Comparison of ENCODE assay signal across 11 cellular contexts in genomic region chr6:112877134-112878100, GRCh38.
DNase-seq lines count a peak whose midpoint lies in the region; ATAC-seq and TF ChIP-seq lines count a peak whose summit lies in the region.
"Had no signal": no experiment of that assay in that cellular context is flagged by ENCODE, and none has a peak within 500 bp of the region (broad histone marks: within the 10 kb centered on the region; RNA-seq: fewer than 3 reads in every experiment).

No MANE protein-coding gene starts in this region.

- TF ChIP-seq CTCF in A673 (conservative IDR thresholded peaks at IDR 0.05; ENCODE audit: low read depth, low read length): peak; percentile 52
- no peak for TF ChIP-seq CTCF in coronary artery (IDR thresholded peaks at IDR 0.05)

- intact Hi-C loops in A673 (cut with micrococcal nuclease; ENCODE audit: unreplicated experiment): loop anchor here (5.0 kb wide), 1 partner anchor 980 kb away; the partner anchor contains the start of gene MARCKS

- no peaks in the 10 kb centered on the region for H3K36me3 Mint-ChIP-seq in activated naive CD4-positive, alpha-beta T cell treated with anti-CD3 and anti-CD28 coated beads, Interleukin-2, amount 50 U/mL, for 72 hours
- no peaks in the 10 kb centered on the region for H3K36me3 Mint-ChIP-seq in stimulated activated effector memory CD8-positive, alpha-beta T cell treated with anti-CD3 and anti-CD28 coated beads, Interleukin-12 subunit alpha, Interleukin-12 subunit beta, amount 100 ng/mL, for 72 hours

- H3K36me3 ChIP-seq in A673 (ENCODE audit: insufficient read depth, low read length, poor library complexity, severe bottlenecking): no peaks in the 10 kb centered on the region

- H3K27ac ChIP-seq in A673 (ENCODE audit: low read depth, low read length, poor library complexity, severe bottlenecking) (no peak overlapping the region), coronary artery (peak overlapping the region; percentile 9 to 75)

- no peak overlapping the region for H3K4me3 Mint-ChIP-seq in stimulated activated effector memory CD8-positive, alpha-beta T cell treated with anti-CD3 and anti-CD28 coated beads, Interleukin-12 subunit alpha, Interleukin-12 subunit beta, amount 100 ng/mL, for 72 hours
- H3K4me3 Mint-ChIP-seq: activated B cell treated with CpG ODN at 0.5 μM for 24 hours had no signal

- CTCF ChIA-PET in A673 (lab: Charles Lee): interaction anchor here (0.7 kb wide), 1 partner anchor 1002 kb away, joined by 3 read pairs; no protein-coding TSS in a partner anchor

- H3K27me3 ChIP-seq in A673 (replicated peaks; ENCODE audit: insufficient read depth, low read depth, low read length, poor library complexity): no peaks in the 10 kb centered on the region

- H3K27ac Mint-ChIP-seq in activated naive CD4-positive, alpha-beta T cell treated with anti-CD3 and anti-CD28 coated beads, Interleukin-2, amount 50 U/mL, for 72 hours: no peak overlapping the region
- no peak overlapping the region for H3K27ac Mint-ChIP-seq in stimulated activated effector memory CD8-positive, alpha-beta T cell treated with anti-CD3 and anti-CD28 coated beads, Interleukin-12 subunit alpha, Interleukin-12 subunit beta, amount 100 ng/mL, for 72 hours
- H3K27ac Mint-ChIP-seq: activated B cell treated with CpG ODN at 0.5 μM for 24 hours had no signal

- TF ChIP-seq EP300 in Ishikawa (IDR thresholded peaks at IDR 0.05; ENCODE audit: borderline replicate concordance): no peak

- TF ChIP-seq RAD21 in Ishikawa (IDR thresholded peaks at IDR 0.05; ENCODE audit: low read depth): peak; percentile 33

- H3K9me3 ChIP-seq in A673 (ENCODE audit: low read depth, low read length, poor library complexity, severe bottlenecking): no peaks in the 10 kb centered on the region

- DNase-seq in A673 (ENCODE audit: low spot score) (peak; percentile 28), coronary artery (ENCODE audit: low spot score) (no peak), left lobe of liver (ENCODE audit: low spot score) (no peak), RPMI8226 (no peak)
- no peak for DNase-seq in stimulated activated CD4-positive, alpha-beta T cell treated with anti-CD3 and anti-CD28 coated beads, Interleukin-12 subunit alpha, Interleukin-12 subunit beta, amount 100 ng/mL, for 4 hours
- DNase-seq in activated naive CD4-positive, alpha-beta T cell treated with anti-CD3 and anti-CD28 coated beads, Interleukin-2, amount 50 U/mL, for 72 hours (ENCODE audit: low spot score in 2 of 2): no peak
- DNase-seq in stimulated activated effector memory CD8-positive, alpha-beta T cell treated with anti-CD3 and anti-CD28 coated beads, Interleukin-12 subunit alpha, Interleukin-12 subunit beta, amount 100 ng/mL, for 72 hours (ENCODE audit: low spot score in 2 of 2): no peak
- DNase-seq: activated B cell treated with CpG ODN at 0.5 μM for 24 hours; erythroblast; stimulated activated CD4-positive, alpha-beta T cell treated with anti-CD3 and anti-CD28 coated beads, Interleukin-4, amount 100 ng/mL, for 1 hour had no signal

- H3K9me3 Mint-ChIP-seq in activated naive CD4-positive, alpha-beta T cell treated with anti-CD3 and anti-CD28 coated beads, Interleukin-2, amount 50 U/mL, for 72 hours: peaks cover 0 to 4% of the 10 kb centered on the region in 2 donors
- no peaks in the 10 kb centered on the region for H3K9me3 Mint-ChIP-seq in stimulated activated effector memory CD8-positive, alpha-beta T cell treated with anti-CD3 and anti-CD28 coated beads, Interleukin-12 subunit alpha, Interleukin-12 subunit beta, amount 100 ng/mL, for 72 hours
- H3K9me3 Mint-ChIP-seq: activated B cell treated with CpG ODN at 0.5 μM for 24 hours had no signal

- POLR2A ChIA-PET in A673 (lab: Charles Lee; ENCODE audit: low non-redundant PET): no interaction called here

- H3K4me1 ChIP-seq in A673 (ENCODE audit: insufficient read depth, low read length, poor library complexity, severe bottlenecking): peaks cover 7% of the 10 kb centered on the region

- ATAC-seq in left lobe of liver: peak; percentile 33
- ATAC-seq in activated naive CD4-positive, alpha-beta T cell treated with anti-CD3 and anti-CD28 coated beads, Interleukin-2, amount 50 U/mL, for 72 hours: no peak
- ATAC-seq in stimulated activated effector memory CD8-positive, alpha-beta T cell treated with anti-CD3 and anti-CD28 coated beads, Interleukin-12 subunit alpha, Interleukin-12 subunit beta, amount 100 ng/mL, for 72 hours: no peak

- H3K4me3 ChIP-seq in A673 (ENCODE audit: low read depth, low read length, poor library complexity, severe bottlenecking) (no peak overlapping the region), coronary artery (no peak overlapping the region)

- H3K4me1 Mint-ChIP-seq in stimulated activated effector memory CD8-positive, alpha-beta T cell treated with anti-CD3 and anti-CD28 coated beads, Interleukin-12 subunit alpha, Interleukin-12 subunit beta, amount 100 ng/mL, for 72 hours: no peaks in the 10 kb centered on the region
- H3K4me1 Mint-ChIP-seq: activated B cell treated with CpG ODN at 0.5 μM for 24 hours had no signal

- no TSS peak for BruUV-seq in A673 (replicated peaks; lab: Mats Ljungman, UMichigan)

TF ChIP-seq in Ishikawa, 13 proteins besides CTCF, POLR2A, EP300 and RAD21:
- TF ChIP-seq ZBTB7A (IDR thresholded peaks at IDR 0.05; ENCODE audit: low read depth): no peak
- no peak for TF ChIP-seq EGR1 (IDR thresholded peaks at IDR 0.05)
- no peak for TF ChIP-seq YY1 (IDR thresholded peaks at IDR 0.05; ENCODE audit: low read depth)
- no peak for TF ChIP-seq TAF1 (IDR thresholded peaks at IDR 0.05; ENCODE audit: low read depth)
- 0 out of 2 replicates have a peak, but pooled peaks have one; percentile 31 for TF ChIP-seq FOXM1 (IDR thresholded peaks at IDR 0.05; ENCODE audit: borderline replicate concordance, low read depth)
- TF ChIP-seq TCF12 (IDR thresholded peaks at IDR 0.05; ENCODE audit: low read depth): no peak
TF ChIP-seq in Ishikawa: peak in this region for 1.
